ENCODE assay signal across 28 cellular contexts in genomic region chr6:43258807-43259686, GRCh38. TPM values are rescaled to one million over a fixed set of nuclear protein-coding genes. Genes with fewer than 3 reads are reported as not detected.
"Had no signal": no experiment of that assay in that cellular context is flagged by ENCODE, and none has a peak within 500 bp of the region (broad histone marks: within the 10 kb centered on the region; RNA-seq: fewer than 3 reads in every experiment).

No MANE protein-coding gene starts in this region.

- ATAC-seq: activated T-cell treated with anti-CD3 and anti-CD28 coated beads, Interleukin-2, amount 50 U/mL, for 4 hours; Panc1; Right ventricle myocardium inferior; WTC11 had no signal

- H3K4me3 ChIP-seq: adrenal gland, SK-N-MC had no signal

- H3K4me3 Mint-ChIP-seq: activated CD4-positive, alpha-beta memory T cell treated with anti-CD3 and anti-CD28 coated beads for 36 hours; activated CD4-positive, alpha-beta T cell treated with anti-CD3 and anti-CD28 coated beads, Interleukin-2, amount 10 ng/mL, durations not matched to agents 7 days and 5 days; activated naive CD4-positive, alpha-beta T cell treated with anti-CD3 and anti-CD28 coated beads for 36 hours; activated naive CD8-positive, alpha-beta T cell treated with anti-CD3 and anti-CD28 coated beads, Interleukin-2, amount 10 ng/mL, durations not matched to agents 7 days and 5 days; activated T-cell treated with anti-CD3 and anti-CD28 coated beads, Interleukin-2, amount 50 U/mL, for 4 hours; WTC11 had no signal

- H3K4me1 Mint-ChIP-seq: activated CD4-positive, alpha-beta T cell treated with anti-CD3 and anti-CD28 coated beads, Interleukin-2, amount 10 ng/mL, durations not matched to agents 7 days and 5 days; activated naive CD8-positive, alpha-beta T cell treated with anti-CD3 and anti-CD28 coated beads, Interleukin-2, amount 10 ng/mL, durations not matched to agents 7 days and 5 days had no signal

- H3K9me3 ChIP-seq: adrenal gland had no signal

- H3K27ac ChIP-seq: adrenal gland, SK-N-MC had no signal

- H3K4me1 ChIP-seq: adrenal gland had no signal

- H3K27me3 ChIP-seq: adrenal gland had no signal

- H3K9me3 Mint-ChIP-seq: activated CD4-positive, alpha-beta memory T cell treated with anti-CD3 and anti-CD28 coated beads for 36 hours; activated CD4-positive, alpha-beta T cell treated with anti-CD3 and anti-CD28 coated beads, Interleukin-2, amount 10 ng/mL, durations not matched to agents 7 days and 5 days; activated naive CD4-positive, alpha-beta T cell treated with anti-CD3 and anti-CD28 coated beads for 36 hours; activated naive CD8-positive, alpha-beta T cell treated with anti-CD3 and anti-CD28 coated beads, Interleukin-2, amount 10 ng/mL, durations not matched to agents 7 days and 5 days; activated T-cell treated with anti-CD3 and anti-CD28 coated beads, Interleukin-2, amount 50 U/mL, for 4 hours; WTC11 had no signal

- H3K27ac Mint-ChIP-seq: activated CD4-positive, alpha-beta memory T cell treated with anti-CD3 and anti-CD28 coated beads for 36 hours; activated CD4-positive, alpha-beta T cell treated with anti-CD3 and anti-CD28 coated beads, Interleukin-2, amount 10 ng/mL, durations not matched to agents 7 days and 5 days; activated naive CD4-positive, alpha-beta T cell treated with anti-CD3 and anti-CD28 coated beads for 36 hours; activated naive CD8-positive, alpha-beta T cell treated with anti-CD3 and anti-CD28 coated beads, Interleukin-2, amount 10 ng/mL, durations not matched to agents 7 days and 5 days; WTC11 had no signal

- H3K27me3 Mint-ChIP-seq: activated CD4-positive, alpha-beta T cell treated with anti-CD3 and anti-CD28 coated beads, Interleukin-2, amount 10 ng/mL, durations not matched to agents 7 days and 5 days had no signal

- DNase-seq: activated CD4-positive, alpha-beta memory T cell treated with anti-CD3 and anti-CD28 coated beads for 36 hours; activated CD4-positive, alpha-beta T cell treated with anti-CD3 and anti-CD28 coated beads, Interleukin-2, amount 10 ng/mL, durations not matched to agents 7 days and 5 days; activated CD4-positive, CD25-positive, alpha-beta regulatory T cell treated with anti-CD3 and anti-CD28 coated beads, Interleukin-2, amount 50 U/mL, for 72 hours; activated CD8-positive, alpha-beta memory T cell treated with anti-CD3 and anti-CD28 coated beads for 24 hours; activated gamma-delta T cell; activated naive CD4-positive, alpha-beta T cell treated with anti-CD3 and anti-CD28 coated beads for 36 hours; activated naive CD8-positive, alpha-beta T cell treated with anti-CD3 and anti-CD28 coated beads, Interleukin-2, amount 10 ng/mL, durations not matched to agents 7 days and 5 days; activated T-cell treated with anti-CD3 and anti-CD28 coated beads, Interleukin-2, amount 50 U/mL, for 4 hours; adrenal gland; anterior cingulate cortex; caudate nucleus; KG1; NCI-H1092 treated with DMSO at 0.1 percent for 48 hours; NCI-H1417 treated with DMSO at 0.1 percent for 48 hours; NCI-H1694 treated with DMSO at 0.1 percent for 48 hours; NCI-H2029 treated with DMSO at 0.1 percent for 48 hours; NCI-H345; NCI-H510A; NCI-H526 treated with DMSO at 0.1 percent for 48 hours; NK-92 treated with Interleukin-12 subunit alpha and Interleukin-12 subunit beta, amount 100 ng/mL, for 24 hours; OCI-M1; RPMI8226 had no signal

- H3K36me3 Mint-ChIP-seq: activated CD4-positive, alpha-beta memory T cell treated with anti-CD3 and anti-CD28 coated beads for 36 hours; activated naive CD8-positive, alpha-beta T cell treated with anti-CD3 and anti-CD28 coated beads, Interleukin-2, amount 10 ng/mL, durations not matched to agents 7 days and 5 days; WTC11 had no signal

- H3K36me3 ChIP-seq: adrenal gland had no signal

RNA-seq across cellular contexts. Expression of gene TTBK1, which starts 15.8 kb away (rescaled TPM):
- total RNA-seq: activated naive CD8-positive, alpha-beta T cell treated with anti-CD3 and anti-CD28 coated beads, Interleukin-2, amount 10 ng/mL, durations not matched to agents 7 days and 5 days; MCF 10A had no signal

RNA-seq across cellular contexts. Expression of gene SLC22A7, which starts 39.0 kb away (rescaled TPM):
- total RNA-seq: activated CD4-positive, alpha-beta memory T cell treated with anti-CD3 and anti-CD28 coated beads for 36 hours; activated CD4-positive, alpha-beta T cell treated with anti-CD3 and anti-CD28 coated beads, Interleukin-2, amount 10 ng/mL, durations not matched to agents 7 days and 5 days; activated naive CD4-positive, alpha-beta T cell treated with anti-CD3 and anti-CD28 coated beads for 36 hours; activated naive CD8-positive, alpha-beta T cell treated with anti-CD3 and anti-CD28 coated beads, Interleukin-2, amount 10 ng/mL, durations not matched to agents 7 days and 5 days; activated T-cell treated with anti-CD3 and anti-CD28 coated beads, Interleukin-2, amount 50 U/mL, for 4 hours; MCF 10A; Right ventricle myocardium inferior; T-helper 1 cell treated with Interleukin-12 subunit alpha and Interleukin-12 subunit beta and Interleukin-4 antibody, amounts not matched to agents 30 ng/mL and 1 ng/mL, for 36 hours; WTC11 had no signal
- polyA plus RNA-seq: adrenal gland had no signal

RNA-seq across cellular contexts. Expression of gene CRIP3, which starts 49.6 kb away (rescaled TPM):
- total RNA-seq: MCF 10A; T-helper 1 cell treated with Interleukin-12 subunit alpha and Interleukin-12 subunit beta and Interleukin-4 antibody, amounts not matched to agents 30 ng/mL and 1 ng/mL, for 36 hours had no signal
